ENCODE assay signal across 18 cellular contexts in the genomic region with DNA sequence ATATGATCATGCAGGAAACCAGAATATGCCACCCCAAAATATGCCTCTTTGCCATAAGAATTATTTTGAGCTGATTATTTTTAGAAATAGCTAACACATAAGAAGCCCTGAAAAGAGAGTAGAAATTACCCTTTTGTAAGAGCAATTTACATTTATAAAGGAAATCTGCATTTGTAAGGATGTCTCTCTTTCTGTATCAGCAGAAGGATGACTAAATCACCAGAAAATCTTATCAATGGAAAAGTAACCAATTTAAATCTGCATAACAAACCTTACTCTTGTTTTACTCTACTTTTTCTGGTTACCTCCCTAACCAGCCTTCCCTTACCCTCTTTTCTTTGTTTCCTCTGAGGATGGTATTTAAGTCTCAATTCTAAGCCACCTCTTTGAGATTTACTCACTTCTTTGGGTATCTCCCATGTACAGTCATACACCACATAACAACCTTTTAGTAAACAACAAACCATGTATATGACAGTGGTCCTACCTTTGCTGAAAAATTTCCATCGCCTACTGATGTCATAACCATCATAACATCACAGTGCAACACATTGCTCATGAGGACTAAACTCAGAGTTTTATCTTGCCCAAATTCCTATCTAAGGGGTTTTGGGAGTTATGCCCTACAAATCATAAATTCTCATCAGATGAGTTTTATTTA.
A peak's percentile ranks its signal among the peaks of the same experiment; 100 is the strongest.
DNase-seq lines count a peak whose midpoint lies in the region; ATAC-seq and TF ChIP-seq lines count a peak whose summit lies in the region.
"Had no signal": no experiment of that assay in that cellular context is flagged by ENCODE, and none has a peak within 500 bp of the region (broad histone marks: within the 10 kb centered on the region; RNA-seq: fewer than 3 reads in every experiment).

No MANE protein-coding gene starts in this region.

- no peaks in the 10 kb centered on the region for H3K36me3 Mint-ChIP-seq in activated T-cell treated with anti-CD3 and anti-CD28 coated beads, Interleukin-2, amount 50 U/mL, for 72 hours (ENCODE audit: insufficient read depth in 2 of 2)
- H3K36me3 Mint-ChIP-seq in activated T-cell treated with anti-CD3 and anti-CD28 coated beads, Interleukin-2, amount 50 U/mL, for 4 hours (ENCODE audit: insufficient read depth), result no peaks in the 10 kb centered on the region
- peaks cover 10% of the 10 kb centered on the region for H3K36me3 Mint-ChIP-seq in endodermal cell (ENCODE audit: low read depth)

- WGBS in endodermal cell (ENCODE audit: insufficient coverage in 1 of 2, insufficient read length in 1 of 2), 2 experiments, result 95 to 100% methylated on average over 1 of the region's 1 CpG

- H3K27ac Mint-ChIP-seq in activated T-cell treated with anti-CD3 and anti-CD28 coated beads, Interleukin-2, amount 50 U/mL, for 72 hours, result no peak overlapping the region
- H3K27ac Mint-ChIP-seq in endodermal cell, result no peak overlapping the region
- H3K27ac Mint-ChIP-seq: CD4-positive, alpha-beta T cell; HFFc6 had no signal

- H3K36me3 ChIP-seq in NT2/D1 (ENCODE audit: insufficient read depth, insufficient read length, low read length), result no peaks in the 10 kb centered on the region
- H3K36me3 ChIP-seq in endodermal cell (ENCODE audit: control insufficient read depth, insufficient read depth, low read length), result no peaks in the 10 kb centered on the region

- no peak overlapping the region for H3K4me3 Mint-ChIP-seq in activated T-cell treated with anti-CD3 and anti-CD28 coated beads, Interleukin-2, amount 50 U/mL, for 72 hours
- no peak overlapping the region for H3K4me3 Mint-ChIP-seq in activated T-cell treated with anti-CD3 and anti-CD28 coated beads, Interleukin-2, amount 50 U/mL, for 4 hours
- H3K4me3 Mint-ChIP-seq in endodermal cell, result no peak overlapping the region
- H3K4me3 Mint-ChIP-seq: CD4-positive, alpha-beta T cell; HFFc6 had no signal

- no peaks in the 10 kb centered on the region for H3K27me3 Mint-ChIP-seq in activated T-cell treated with anti-CD3 and anti-CD28 coated beads, Interleukin-2, amount 50 U/mL, for 72 hours (ENCODE audit: low read depth)
- H3K27me3 Mint-ChIP-seq in activated T-cell treated with anti-CD3 and anti-CD28 coated beads, Interleukin-2, amount 50 U/mL, for 4 hours (ENCODE audit: low read depth), result no peaks in the 10 kb centered on the region
- H3K27me3 Mint-ChIP-seq in endodermal cell (ENCODE audit: insufficient read depth), result no peaks in the 10 kb centered on the region

- no peak for DNase-seq in activated T-cell treated with anti-CD3 and anti-CD28 coated beads, Interleukin-2, amount 50 U/mL, for 72 hours
- no peak for DNase-seq in activated T-cell treated with anti-CD3 and anti-CD28 coated beads, Interleukin-2, amount 50 U/mL, for 4 hours
- DNase-seq in NT2/D1 (ENCODE audit: low read depth, low spot score), result peak; percentile 36
- DNase-seq in endodermal cell, result no peak
- DNase-seq in stimulated activated CD4-positive, alpha-beta T cell treated with anti-CD3 and anti-CD28 coated beads, Interleukin-2, amount 100 ng/mL, for 48 hours, result no peak
- DNase-seq in midbrain (lab: John Stamatoyannopoulos, UW), result no peak
- DNase-seq: AML-193; Caco-2; CD4-positive, alpha-beta T cell; GDM1; HFFc6 had no signal

- no peaks in the 10 kb centered on the region for H3K4me1 ChIP-seq in NT2/D1 (ENCODE audit: insufficient read depth, insufficient read length)
- peaks cover 2% of the 10 kb centered on the region for H3K4me1 ChIP-seq in endodermal cell (ENCODE audit: control insufficient read depth, insufficient read depth, low read length)
- H3K4me1 ChIP-seq: A549, Caco-2 had no signal

- H3K4me3 ChIP-seq in NT2/D1 (ENCODE audit: insufficient read length, low read depth) (no peak overlapping the region), endodermal cell (ENCODE audit: low read length) (peak overlapping the region; percentile 61)
- H3K4me3 ChIP-seq: A549, GM12878 had no signal

- H3K4me1 Mint-ChIP-seq in activated T-cell treated with anti-CD3 and anti-CD28 coated beads, Interleukin-2, amount 50 U/mL, for 72 hours (ENCODE audit: low read depth), result no peaks in the 10 kb centered on the region
- no peaks in the 10 kb centered on the region for H3K4me1 Mint-ChIP-seq in activated T-cell treated with anti-CD3 and anti-CD28 coated beads, Interleukin-2, amount 50 U/mL, for 4 hours (ENCODE audit: low read depth)
- H3K4me1 Mint-ChIP-seq in endodermal cell, result peaks cover 4% of the 10 kb centered on the region

- H3K9ac ChIP-seq in NT2/D1 (ENCODE audit: insufficient read length, low read depth) (no peak overlapping the region), endodermal cell (ENCODE audit: extremely low read depth, low read length, poor library complexity, severe bottlenecking) (no peak overlapping the region)

- H3K9me3 ChIP-seq in NT2/D1 (ENCODE audit: insufficient read depth, low read length), result peaks cover 44% of the 10 kb centered on the region
- H3K9me3 ChIP-seq in endodermal cell (ENCODE audit: control insufficient read depth, low read length), result peaks cover 37% of the 10 kb centered on the region
- H3K9me3 ChIP-seq: A549, Caco-2 had no signal

- H3K9me3 Mint-ChIP-seq in activated T-cell treated with anti-CD3 and anti-CD28 coated beads, Interleukin-2, amount 50 U/mL, for 72 hours, result no peaks in the 10 kb centered on the region
- H3K9me3 Mint-ChIP-seq in activated T-cell treated with anti-CD3 and anti-CD28 coated beads, Interleukin-2, amount 50 U/mL, for 4 hours, result peaks cover 3% of the 10 kb centered on the region
- peaks cover 28% of the 10 kb centered on the region for H3K9me3 Mint-ChIP-seq in endodermal cell
- H3K9me3 Mint-ChIP-seq: CD4-positive, alpha-beta T cell; HFFc6 had no signal

- ATAC-seq in activated T-cell treated with anti-CD3 and anti-CD28 coated beads, Interleukin-2, amount 50 U/mL, for 72 hours (replicated peaks in 1 of 2), result peak; percentile 31 to 50
- ATAC-seq in activated T-cell treated with anti-CD3 and anti-CD28 coated beads, Interleukin-2, amount 50 U/mL, for 4 hours, result no peak
- ATAC-seq in SK-N-SH treated with all-trans-retinoic acid at 6 μM for 48 hours, result no peak
- ATAC-seq: A549, GM12878, HCT116 had no signal

- H3K27ac ChIP-seq in endodermal cell (ENCODE audit: low read depth, low read length), result no peak overlapping the region
- H3K27ac ChIP-seq: 22Rv1, A549, C4-2B, HL-60 had no signal

- H3K27me3 ChIP-seq in NT2/D1 (ENCODE audit: insufficient read depth, insufficient read length) (no peaks in the 10 kb centered on the region), endodermal cell (ENCODE audit: control insufficient read depth, insufficient read depth, low read length, poor library complexity, severe bottlenecking) (no peaks in the 10 kb centered on the region)

- TF ChIP-seq CTCF in endodermal cell (conservative IDR thresholded peaks at IDR 0.05), result no peak

TF ChIP-seq in SK-N-SH treated with all-trans-retinoic acid at 6 μM for 48 hours, 23 proteins besides CTCF, POLR2A, EP300 and RAD21:
- TF ChIP-seq PPARA (CRISPR knock-in tag; IDR thresholded peaks at IDR 0.05; ENCODE audit: borderline replicate concordance) (no peak), OSR1 (CRISPR knock-in tag; IDR thresholded peaks at IDR 0.05) (no peak), SNAI2 (CRISPR knock-in tag; IDR thresholded peaks at IDR 0.05) (no peak)
- TF ChIP-seq, protein P1, sequence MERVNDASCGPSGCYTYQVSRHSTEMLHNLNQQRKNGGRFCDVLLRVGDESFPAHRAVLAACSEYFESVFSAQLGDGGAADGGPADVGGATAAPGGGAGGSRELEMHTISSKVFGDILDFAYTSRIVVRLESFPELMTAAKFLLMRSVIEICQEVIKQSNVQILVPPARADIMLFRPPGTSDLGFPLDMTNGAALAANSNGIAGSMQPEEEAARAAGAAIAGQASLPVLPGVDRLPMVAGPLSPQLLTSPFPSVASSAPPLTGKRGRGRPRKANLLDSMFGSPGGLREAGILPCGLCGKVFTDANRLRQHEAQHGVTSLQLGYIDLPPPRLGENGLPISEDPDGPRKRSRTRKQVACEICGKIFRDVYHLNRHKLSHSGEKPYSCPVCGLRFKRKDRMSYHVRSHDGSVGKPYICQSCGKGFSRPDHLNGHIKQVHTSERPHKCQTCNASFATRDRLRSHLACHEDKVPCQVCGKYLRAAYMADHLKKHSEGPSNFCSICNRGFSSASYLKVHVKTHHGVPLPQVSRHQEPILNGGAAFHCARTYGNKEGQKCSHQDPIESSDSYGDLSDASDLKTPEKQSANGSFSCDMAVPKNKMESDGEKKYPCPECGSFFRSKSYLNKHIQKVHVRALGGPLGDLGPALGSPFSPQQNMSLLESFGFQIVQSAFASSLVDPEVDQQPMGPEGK (CRISPR knock-in tag; IDR thresholded peaks at IDR 0.05; ENCODE audit: borderline replicate concordance), result no peak

Comparison
In these comparisons a context has a peak if more than half of its experiments do, and no peak if none do; other contexts are left out.
1. ATAC-seq: peak in activated T-cell treated with anti-CD3 and anti-CD28 coated beads, Interleukin-2, amount 50 U/mL, for 72 hours (2 of 2); none in activated T-cell treated with anti-CD3 and anti-CD28 coated beads, Interleukin-2, amount 50 U/mL, for 4 hours (0 of 2) and SK-N-SH treated with all-trans-retinoic acid at 6 μM for 48 hours (single experiment).